In the genomic region with DNA sequence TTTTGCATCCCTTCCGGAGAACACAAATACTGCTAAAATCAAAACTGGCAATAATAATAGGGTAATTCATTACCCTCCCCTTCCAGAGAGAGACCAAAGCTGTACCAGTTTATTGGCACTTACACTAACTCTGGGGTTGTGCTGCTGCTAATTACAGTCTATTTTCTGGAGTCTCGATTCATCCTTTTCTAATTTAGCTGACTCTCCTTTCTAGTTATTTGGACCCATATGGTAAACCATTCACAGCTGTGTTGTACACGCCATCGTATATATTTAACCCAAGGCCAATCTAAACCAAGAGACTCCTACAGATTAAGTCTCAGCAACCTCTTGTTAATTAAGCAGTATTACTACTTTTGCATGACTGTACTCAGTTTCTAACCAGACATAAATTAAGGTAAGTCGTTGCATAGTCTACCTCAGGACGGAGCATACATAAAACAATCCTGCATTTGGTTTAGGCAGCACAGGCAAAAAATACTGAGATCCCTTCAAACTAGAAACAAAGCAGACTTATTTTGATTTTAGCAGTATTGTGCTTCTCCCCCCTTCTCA, we compare ENCODE assay signal across 10 cellular contexts. TPM values are rescaled to one million over a fixed set of nuclear protein-coding genes. Genes with fewer than 3 reads are reported as not detected.
A peak's percentile ranks its signal among the peaks of the same experiment; 100 is the strongest.
DNase-seq lines count a peak whose midpoint lies in the region; ATAC-seq and TF ChIP-seq lines count a peak whose summit lies in the region.
"Had no signal": no experiment of that assay in that cellular context is flagged by ENCODE, and none has a peak within 500 bp of the region (broad histone marks: within the 10 kb centered on the region; RNA-seq: fewer than 3 reads in every experiment).

No MANE protein-coding gene starts in this region.

- H3K9ac ChIP-seq in HCT116 (ENCODE audit: low read length) = peak overlapping the region; percentile 63

- CTCF ChIA-PET in HCT116 (lab: Charles Lee) = interaction anchor here (1.2 kb wide), 1 partner anchor 16 kb away, joined by 5 read pairs; no protein-coding TSS in a partner anchor

- peaks cover 4% of the 10 kb centered on the region for H3K9me3 Mint-ChIP-seq in glutamatergic neuron (ENCODE audit: unreplicated experiment)

- POLR2A ChIA-PET in HCT116 (lab: Charles Lee) = interaction anchor here (0.9 to 8.0 kb wide), 11 partner anchors 8 to 73 kb away, joined by 3 to 70 read pairs (median 4); partner anchors contain the start of gene ANXA2

- H3K4me2 ChIP-seq in HCT116 (ENCODE audit: low read length) = peak overlapping the region; percentile 65

- peak overlapping the region in 1 of 2 experiments; percentile 3; a peak in 1 of 4 replicates for H3K4me3 ChIP-seq in HCT116 (replicated peaks in 1 of 2; ENCODE audit: low read depth in 1 of 2, low read length in 2 of 2)
- no peak overlapping the region for H3K4me3 ChIP-seq in RWPE2 (ENCODE audit: severe bottlenecking)
- H3K4me3 ChIP-seq in skin epidermis = no peak overlapping the region

- H3K27ac Mint-ChIP-seq in glutamatergic neuron (ENCODE audit: unreplicated experiment) = peak overlapping the region; percentile 85

- H3K9me3 ChIP-seq in HCT116 (ENCODE audit: control insufficient read depth in 1 of 2, insufficient read depth in 1 of 2, low read depth in 1 of 2, low read length in 2 of 2) = no peaks in the 10 kb centered on the region
- no peaks in the 10 kb centered on the region for H3K9me3 ChIP-seq in RWPE2 (ENCODE audit: severe bottlenecking)

- H3K4me1 Mint-ChIP-seq in glutamatergic neuron (ENCODE audit: low read depth, unreplicated experiment) = peaks cover 49% of the 10 kb centered on the region

- no peaks in the 10 kb centered on the region for H3K9me2 ChIP-seq in HCT116 (ENCODE audit: insufficient read depth)

- no peak overlapping the region for H2AFZ ChIP-seq in HCT116 (ENCODE audit: low read depth, low read length, poor library complexity, severe bottlenecking)

- H3K36me3 Mint-ChIP-seq in glutamatergic neuron (ENCODE audit: unreplicated experiment) = peaks cover 8% of the 10 kb centered on the region

- peaks cover 88 to 99% of the 10 kb centered on the region in 2 experiments for H3K4me1 ChIP-seq in HCT116 (ENCODE audit: control insufficient read depth in 1 of 2, insufficient read depth in 2 of 2, low read length in 2 of 2)
- peaks cover 97% of the 10 kb centered on the region for H3K4me1 ChIP-seq in RWPE2 (ENCODE audit: insufficient read depth, poor library complexity, severe bottlenecking)

- H3K27me3 Mint-ChIP-seq in glutamatergic neuron (ENCODE audit: unreplicated experiment) = peaks cover 3% of the 10 kb centered on the region

- TF ChIP-seq POLR2A in HCT116 (IDR thresholded peaks at IDR 0.05; ENCODE audit: borderline replicate concordance, extremely low read depth, insufficient read depth, insufficient read length) = no peak

- peak overlapping the region; percentile 46 for H3K4me3 Mint-ChIP-seq in glutamatergic neuron (ENCODE audit: unreplicated experiment)

- ATAC-seq in HCT116 (no peak), RWPE2 (ENCODE audit: low read depth) (no peak), GM18519 (IDR thresholded peaks at IDR 0.05; ENCODE audit: low FRiP score, unreplicated experiment) (no peak), GM21360 (IDR thresholded peaks at IDR 0.05; ENCODE audit: unreplicated experiment) (no peak)

- H3K27me3 ChIP-seq in HCT116 (ENCODE audit: insufficient read depth, low read length) (no peaks in the 10 kb centered on the region), RWPE2 (ENCODE audit: insufficient read depth, poor library complexity, severe bottlenecking) (no peaks in the 10 kb centered on the region)

- intact Hi-C loops in HCT116 (cut with micrococcal nuclease) = no loop called here

- no TSS peak for BruUV-seq in HCT116 (replicated peaks; lab: Mats Ljungman, UMichigan)

- H3K27ac ChIP-seq in HCT116 (ENCODE audit: low read depth, low read length) = peak overlapping the region; percentile 93
- H3K27ac ChIP-seq in RWPE2 (ENCODE audit: poor library complexity, severe bottlenecking) = peak overlapping the region; percentile 99
- peak overlapping the region in 20 of 21 experiments; percentile 2 to 88 (median 76) for H3K27ac ChIP-seq in skin epidermis
- no peak overlapping the region for H3K27ac ChIP-seq in substantia nigra (ENCODE audit: low read depth, low read length, poor library complexity, severe bottlenecking)

- TF ChIP-seq CTCF in HCT116 (IDR thresholded peaks at IDR 0.05 in 2 of 3, conservative IDR thresholded peaks at IDR 0.05 in 1 of 3; ENCODE audit: borderline replicate concordance in 1 of 3, insufficient read depth in 1 of 3, low read depth in 2 of 3, low read length in 2 of 3) (no peak), RWPE2 (IDR thresholded peaks at IDR 0.05; ENCODE audit: poor library complexity, severe bottlenecking) (no peak), glutamatergic neuron (IDR thresholded peaks at IDR 0.05; ENCODE audit: partially characterized antibody, unreplicated experiment) (no peak)

- H3K36me3 ChIP-seq in HCT116 (ENCODE audit: control insufficient read depth in 1 of 2, insufficient read depth in 2 of 2, low read length in 2 of 2) (peaks cover 6 to 45% of the 10 kb centered on the region in 2 experiments), RWPE2 (ENCODE audit: low read depth) (peaks cover 97% of the 10 kb centered on the region)

- no peak for DNase-seq in HCT116 (ENCODE audit: low read depth, low spot score)
- DNase-seq in RWPE2 (ENCODE audit: low spot score) = no peak
- DNase-seq in glutamatergic neuron = no peak
- no peak for DNase-seq in cerebellar nuclear complex (lab: John Stamatoyannopoulos, UW)
- DNase-seq in substantia nigra (lab: John Stamatoyannopoulos, UW) = no peak
- DNase-seq: effector memory CD4-positive, alpha-beta T cell; retina had no signal

- RAD21 ChIA-PET in HCT116 (lab: Charles Lee; ENCODE audit: low non-redundant PET in 1 of 2, low total read pairs in 2 of 2, uncharacterized antibody in 2 of 2, unreplicated experiment in 2 of 2) = interaction anchor here in 1 of 2 experiments (1.0 kb wide), 1 partner anchor 24 kb away, joined by 3 read pairs; no protein-coding TSS in a partner anchor

- TF ChIP-seq RAD21 in HCT116 (IDR thresholded peaks at IDR 0.05; ENCODE audit: low read depth) = no peak

- H4K20me1 ChIP-seq in HCT116 (ENCODE audit: insufficient read depth) = no peaks in the 10 kb centered on the region; the same call in 1 of the 2 replicates

- H3K79me2 ChIP-seq in HCT116 (ENCODE audit: insufficient read depth, low read length) = peaks cover 100% of the 10 kb centered on the region

TF ChIP-seq in HCT116, 20 proteins besides CTCF, POLR2A, EP300 and RAD21 (continues in another document):
- TF ChIP-seq, protein P1, sequence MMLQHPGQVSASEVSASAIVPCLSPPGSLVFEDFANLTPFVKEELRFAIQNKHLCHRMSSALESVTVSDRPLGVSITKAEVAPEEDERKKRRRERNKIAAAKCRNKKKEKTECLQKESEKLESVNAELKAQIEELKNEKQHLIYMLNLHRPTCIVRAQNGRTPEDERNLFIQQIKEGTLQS (IDR thresholded peaks at IDR 0.05) = no peak
- TF ChIP-seq TCF7L2 (IDR thresholded peaks at IDR 0.05; ENCODE audit: borderline replicate concordance, extremely low read depth, insufficient read depth, insufficient read length) = no peak
- TF ChIP-seq REST (IDR thresholded peaks at IDR 0.05; ENCODE audit: low read depth) = no peak
- TF ChIP-seq SRF (IDR thresholded peaks at IDR 0.05; ENCODE audit: low read depth) = no peak
- no peak for TF ChIP-seq POLR2AphosphoS5 (IDR thresholded peaks at IDR 0.05; ENCODE audit: low read depth, low read length)
- TF ChIP-seq FOSL1 (IDR thresholded peaks at IDR 0.05; ENCODE audit: low read depth) = no peak
- TF ChIP-seq EGR1 (IDR thresholded peaks at IDR 0.05; ENCODE audit: low read depth) = no peak
- TF ChIP-seq JUND (IDR thresholded peaks at IDR 0.05) = no peak
- TF ChIP-seq SP1 (IDR thresholded peaks at IDR 0.05; ENCODE audit: low read depth) = no peak
- no peak for TF ChIP-seq CBX3 (IDR thresholded peaks at IDR 0.05; ENCODE audit: low read depth)

RNA-seq across cellular contexts. Expression of gene ANXA2, which starts 22.5 kb away (rescaled TPM):
- total RNA-seq in HCT116 (2021; ENCODE audit: unreplicated experiment) (1,298 TPM), glutamatergic neuron (ENCODE audit: unreplicated experiment) (925 TPM)
- polyA plus RNA-seq in HCT116 (2012) = 1,797 and 1,965 TPM in 2 replicates
